8 cellular contexts compared by ENCODE assay signal in the genomic region with DNA sequence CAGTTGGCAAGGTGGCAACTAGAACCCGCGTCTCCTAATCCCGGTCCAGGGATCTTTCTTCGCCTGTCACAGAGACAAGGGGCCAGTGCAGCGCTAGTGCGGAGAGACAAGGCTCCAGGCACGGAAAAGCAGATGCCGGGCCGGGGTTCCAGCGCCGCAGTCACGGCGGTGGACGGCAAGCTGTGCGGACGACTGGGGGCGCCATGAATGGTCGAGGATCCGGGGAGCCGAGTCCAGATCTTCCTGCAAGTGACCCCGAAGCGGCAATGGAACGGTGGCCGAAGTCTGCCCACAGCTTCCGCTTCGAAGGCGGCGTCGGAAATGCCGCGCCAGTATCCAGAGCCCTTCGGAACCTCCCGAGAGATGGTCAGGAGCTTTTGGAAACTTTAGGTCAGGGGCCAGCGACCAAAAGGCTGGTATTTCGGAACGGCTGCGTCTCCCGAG. TPM values are rescaled to one million over a fixed set of nuclear protein-coding genes. Genes with fewer than 3 reads are reported as not detected.
DNase-seq lines count a peak whose midpoint lies in the region; FAIRE-seq and TF ChIP-seq lines count a peak whose summit lies in the region.

No MANE protein-coding gene starts in this region.

- H3K27ac Mint-ChIP-seq in HFFc6: peak overlapping the region; percentile 100
- H3K27ac Mint-ChIP-seq in chondrocyte (ENCODE audit: unreplicated experiment): peak overlapping the region; percentile 95

- H2BK15ac ChIP-seq in mesenchymal stem cell (ENCODE audit: low read depth, poor library complexity, severe bottlenecking): peak overlapping the region; percentile 49

- no peak overlapping the region for H2AK5ac ChIP-seq in mesenchymal stem cell (ENCODE audit: low read length, severe bottlenecking)

- H3K79me1 ChIP-seq in mesenchymal stem cell (replicated peaks; ENCODE audit: low read length, poor library complexity, severe bottlenecking): no peaks in the 10 kb centered on the region

- H3K27me3 Mint-ChIP-seq in HFFc6 (ENCODE audit: insufficient read depth): peaks cover 10% of the 10 kb centered on the region
- H3K27me3 Mint-ChIP-seq in chondrocyte (ENCODE audit: low read depth): no peaks in the 10 kb centered on the region

- peaks cover 5% of the 10 kb centered on the region for H3K4me1 ChIP-seq in mesenchymal stem cell (ENCODE audit: control insufficient read depth, insufficient read depth, low read depth, low read length)

- no peak overlapping the region for H3K23ac ChIP-seq in mesenchymal stem cell (ENCODE audit: low read length in 2 of 2)

- peak overlapping the region; percentile 87 to 92 for H3K18ac ChIP-seq in mesenchymal stem cell (ENCODE audit: low read depth in 1 of 2, low read length in 2 of 2)

- peak overlapping the region; percentile 48 for H2AFZ ChIP-seq in mesenchymal stem cell (ENCODE audit: low read depth, low read length)

- under 1% methylated on average over 38 of the region's 38 CpGs for WGBS in mesenchymal stem cell

- no peak for TF ChIP-seq CTCF in HFFc6 (IDR thresholded peaks at IDR 0.05)
- no peak for TF ChIP-seq CTCF in chondrocyte (IDR thresholded peaks at IDR 0.05)

- peak overlapping the region; percentile 57 for H2BK120ac ChIP-seq in mesenchymal stem cell (ENCODE audit: low read depth, low read length)

- peak overlapping the region; percentile 97 for H3K27ac ChIP-seq in mesenchymal stem cell (ENCODE audit: low read length, poor library complexity, severe bottlenecking)

- H3K4me3 Mint-ChIP-seq in HFFc6 (peak overlapping the region; percentile 100), chondrocyte (ENCODE audit: unreplicated experiment) (peak overlapping the region; percentile 95)

- DNase-seq in NOMO-1 treated with DMSO at 0.1 percent for 48 hours (lab: John Stamatoyannopoulos, UW; ENCODE audit: unreplicated experiment) (peak; percentile 50), NOMO-1 treated with dmso at 0.1 percent for 144 hours (lab: John Stamatoyannopoulos, UW; ENCODE audit: unreplicated experiment) (no peak), HFFc6 (no peak), NCI-H345 treated with DMSO at 0.1 percent for 48 hours (lab: John Stamatoyannopoulos, UW; ENCODE audit: unreplicated experiment) (peak; percentile 7), chondrocyte (ENCODE audit: low spot score) (no peak), mesenchymal stem cell (no peak), urothelium cell line (ENCODE audit: low spot score) (peak; percentile 36), NCI-H1694 treated with DMSO at 0.1 percent for 48 hours (lab: John Stamatoyannopoulos, UW) (no peak)

- peaks cover 0 to 3% of the 10 kb centered on the region in 2 experiments for H3K36me3 ChIP-seq in mesenchymal stem cell (ENCODE audit: control insufficient read depth in 1 of 2, insufficient read depth in 2 of 2, low read depth in 1 of 2, low read length in 2 of 2)

- H3K36me3 Mint-ChIP-seq in HFFc6 (ENCODE audit: low read depth): peaks cover 10% of the 10 kb centered on the region
- no peaks in the 10 kb centered on the region for H3K36me3 Mint-ChIP-seq in chondrocyte (ENCODE audit: low read depth)

- H3K4me2 ChIP-seq in mesenchymal stem cell (ENCODE audit: low read length, poor library complexity, severe bottlenecking): peak overlapping the region; percentile 81

- H4K91ac ChIP-seq in mesenchymal stem cell (ENCODE audit: low read length): peak overlapping the region; percentile 84

- peak overlapping the region; percentile 87 for H4K8ac ChIP-seq in mesenchymal stem cell (ENCODE audit: low read length)

- FAIRE-seq in urothelium cell line (lab: Jason Lieb, UNC): no peak

- H2BK12ac ChIP-seq in mesenchymal stem cell (ENCODE audit: low read length in 2 of 2): peak overlapping the region in 1 of 2 experiments; percentile 25

- H3K4me1 Mint-ChIP-seq in HFFc6 (ENCODE audit: low read depth) (peaks cover 19% of the 10 kb centered on the region), chondrocyte (ENCODE audit: low read depth) (peaks cover 26% of the 10 kb centered on the region)

- peak overlapping the region; percentile 100 for H3K9ac ChIP-seq in mesenchymal stem cell (ENCODE audit: low read length)

- H3K9me3 ChIP-seq in mesenchymal stem cell (ENCODE audit: control insufficient read depth, low read length): no peaks in the 10 kb centered on the region

- no peaks in the 10 kb centered on the region for H3K27me3 ChIP-seq in mesenchymal stem cell (ENCODE audit: control insufficient read depth in 1 of 2, insufficient read depth in 1 of 2, low read length in 2 of 2)

- H2BK5ac ChIP-seq in mesenchymal stem cell (ENCODE audit: low read depth, low read length, poor library complexity, severe bottlenecking): peak overlapping the region; percentile 95

- H3K4me3 ChIP-seq in mesenchymal stem cell (ENCODE audit: insufficient read depth in 1 of 2, low read depth in 1 of 2, low read length in 2 of 2): peak overlapping the region; percentile 74 to 100

- H3K4ac ChIP-seq in mesenchymal stem cell (ENCODE audit: low read depth in 1 of 2, low read length in 2 of 2): peak overlapping the region; percentile 77 to 96

- peak overlapping the region; percentile 62 to 66 for H3K14ac ChIP-seq in mesenchymal stem cell (ENCODE audit: low read length in 2 of 2)

- H3K9me3 Mint-ChIP-seq in HFFc6 (no peaks in the 10 kb centered on the region), chondrocyte (ENCODE audit: low read depth) (no peaks in the 10 kb centered on the region)

RNA-seq across cellular contexts. Expression of a gene that starts 0.6 kb away (rescaled TPM):
- total RNA-seq in HFFc6 (2021; fragmentation: NEBNext Ultra II Directional; extraction: Animal tissue kit (Norgen Biotek cat#: 25700)): 10 to 100 TPM; 43.4 to 53.1 (median 49.3) TPM
- total RNA-seq in chondrocyte: 40.0 to 45.0 TPM (median 42.5 TPM) in 3 replicates
- polyA plus RNA-seq in mesenchymal stem cell (2013, experiment 1 of 2): 45.1 TPM
- 44.4 TPM for polyA plus RNA-seq in mesenchymal stem cell (2013, experiment 2 of 2)

RNA-seq across cellular contexts. Expression of a gene that starts 31.2 kb away (rescaled TPM):
- total RNA-seq in HFFc6 (2021; fragmentation: NEBNext Ultra II Directional; extraction: Animal tissue kit (Norgen Biotek cat#: 25700)): 100 to 1,000 TPM; 178 to 226 (median 202) TPM
- total RNA-seq in chondrocyte: 63.8 to 85.6 TPM (median 65.3 TPM) in 3 replicates
- 85.7 TPM for polyA plus RNA-seq in mesenchymal stem cell (2013, experiment 1 of 2)
- 88.1 TPM for polyA plus RNA-seq in mesenchymal stem cell (2013, experiment 2 of 2)

RNA-seq across cellular contexts. Expression of a gene that starts 59.0 kb away (rescaled TPM):
- total RNA-seq in HFFc6 (2021; fragmentation: NEBNext Ultra II Directional; extraction: Animal tissue kit (Norgen Biotek cat#: 25700)): 100 to 1,000 TPM in 4 of 6 experiments, 10 to 100 TPM in 2; 90.4 to 109 (median 105) TPM
- 70.3 to 83.5 TPM (median 74.6 TPM) in 3 replicates for total RNA-seq in chondrocyte
- 225 TPM for polyA plus RNA-seq in mesenchymal stem cell (2013, experiment 1 of 2)
- polyA plus RNA-seq in mesenchymal stem cell (2013, experiment 2 of 2): 222 TPM

RNA-seq across cellular contexts. Expression of a gene that starts 59.2 kb away (rescaled TPM):
- 10 to 100 TPM; 27.8 to 48.7 (median 33.2) TPM for total RNA-seq in HFFc6 (2021; fragmentation: NEBNext Ultra II Directional; extraction: Animal tissue kit (Norgen Biotek cat#: 25700))
- 16.8 to 22.8 TPM (median 19.9 TPM) in 3 replicates for total RNA-seq in chondrocyte
- 17.4 TPM for polyA plus RNA-seq in mesenchymal stem cell (2013, experiment 1 of 2)
- polyA plus RNA-seq in mesenchymal stem cell (2013, experiment 2 of 2): 18.6 TPM

Comparison
In these comparisons a context has a peak if more than half of its experiments do, and no peak if none do; other contexts are left out.
1. DNase-seq: peak in NOMO-1 treated with DMSO at 0.1 percent for 48 hours (single experiment), NCI-H345 treated with DMSO at 0.1 percent for 48 hours (single experiment) and urothelium cell line (single experiment); none in NOMO-1 treated with dmso at 0.1 percent for 144 hours (single experiment), HFFc6 (single experiment), chondrocyte (single experiment), mesenchymal stem cell (single experiment) and NCI-H1694 treated with DMSO at 0.1 percent for 48 hours (single experiment).